ENCODE assay signal across 15 cellular contexts in genomic region chr2:33236457-33236856, GRCh38.
A peak's percentile ranks its signal among the peaks of the same experiment; 100 is the strongest.
DNase-seq lines count a peak whose midpoint lies in the region; ATAC-seq and TF ChIP-seq lines count a peak whose summit lies in the region.
"Had no signal": no experiment of that assay in that cellular context is flagged by ENCODE, and none has a peak within 500 bp of the region (broad histone marks: within the 10 kb centered on the region; RNA-seq: fewer than 3 reads in every experiment).

No MANE protein-coding gene starts in this region.

- in situ Hi-C loops in brain microvascular endothelial cell (cut with HindIII; ENCODE audit: low pct_ligation_motif_present, low sequenced_read_pairs) = no loop called here

- H3K36me3 ChIP-seq in ACC112 (ENCODE audit: insufficient read depth, low read length) = peaks cover 9% of the 10 kb centered on the region
- H3K36me3 ChIP-seq in brain microvascular endothelial cell (replicated peaks) = peaks cover 29% of the 10 kb centered on the region
- H3K36me3 ChIP-seq in vagina = no peaks in the 10 kb centered on the region
- H3K36me3 ChIP-seq: colonic mucosa, left ventricle myocardium inferior had no signal

- intact Hi-C loops in vagina (cut with DNase I) = no loop called here

- TF ChIP-seq CTCF in HFF-Myc (IDR thresholded peaks at IDR 0.05; ENCODE audit: low read depth, low read length, missing control alignments) (no peak), brain microvascular endothelial cell (IDR thresholded peaks at IDR 0.05; ENCODE audit: low read depth, low read length, missing control alignments) (no peak), foreskin fibroblast (IDR thresholded peaks at IDR 0.05; ENCODE audit: low read depth, low read length) (no peak), vagina (IDR thresholded peaks at IDR 0.05) (no peak)

- no peaks in the 10 kb centered on the region for H3K27me3 ChIP-seq in ACC112 (ENCODE audit: insufficient read depth, low read length)
- H3K27me3 ChIP-seq in brain microvascular endothelial cell (replicated peaks) = no peaks in the 10 kb centered on the region
- H3K27me3 ChIP-seq in vagina = no peaks in the 10 kb centered on the region
- H3K27me3 ChIP-seq: colonic mucosa had no signal

- H2AFZ ChIP-seq in ACC112 (ENCODE audit: low read length, unreplicated experiment) = no peak overlapping the region

- H3K79me2 ChIP-seq in ACC112 (ENCODE audit: control insufficient read depth, insufficient read depth, low read length, unreplicated experiment) = no peaks in the 10 kb centered on the region

- no peaks in the 10 kb centered on the region for H3K9me3 ChIP-seq in vagina
- H3K9me3 ChIP-seq: colonic mucosa, left ventricle myocardium inferior had no signal

- peak overlapping the region; percentile 93 for H3K27ac ChIP-seq in ACC112 (ENCODE audit: low read depth, low read length)
- peak overlapping the region; percentile 90 for H3K27ac ChIP-seq in brain microvascular endothelial cell
- H3K27ac ChIP-seq in vagina = no peak overlapping the region
- H3K27ac ChIP-seq: colonic mucosa, left ventricle myocardium inferior had no signal

- TF ChIP-seq POLR2A in vagina (IDR thresholded peaks at IDR 0.05) = no peak

- ATAC-seq in GM18858 (IDR thresholded peaks at IDR 0.05; ENCODE audit: unreplicated experiment) (no peak), GM18511 (IDR thresholded peaks at IDR 0.05; ENCODE audit: unreplicated experiment) (no peak)
- ATAC-seq: activated T-cell treated with anti-CD3 and anti-CD28 coated beads, Interleukin-2, amount 50 U/mL, for 4 hours had no signal

- peak; percentile 61 for DNase-seq in HFF-Myc (ENCODE audit: extremely low read depth, low read depth)
- DNase-seq in brain microvascular endothelial cell = no peak
- peak; percentile 71 to 83 for DNase-seq in foreskin fibroblast
- no peak for DNase-seq in NCI-H2029 treated with DMSO at 0.1 percent for 48 hours (lab: John Stamatoyannopoulos, UW)
- DNase-seq in vagina (ENCODE audit: extremely low spot score in 2 of 2) = no peak
- DNase-seq: activated CD4-positive, alpha-beta T cell treated with anti-CD3 and anti-CD28 coated beads, Interleukin-2, amount 50 U/mL, for 4 hours; activated T-cell treated with anti-CD3 and anti-CD28 coated beads, Interleukin-2, amount 50 U/mL, for 4 hours; colonic mucosa; erythroblast; left ventricle myocardium inferior; naive B cell; NCI-H510A had no signal

- peaks cover 34% of the 10 kb centered on the region for H3K4me1 ChIP-seq in ACC112 (ENCODE audit: control insufficient read depth, insufficient read depth, low read length, unreplicated experiment)
- H3K4me1 ChIP-seq in vagina = no peaks in the 10 kb centered on the region
- H3K4me1 ChIP-seq: colonic mucosa had no signal

- H3K4me3 ChIP-seq in ACC112 (ENCODE audit: low read depth, low read length) (no peak overlapping the region), HFF-Myc (replicated peaks; ENCODE audit: low read depth, low read length) (no peak overlapping the region), brain microvascular endothelial cell (ENCODE audit: low read depth, low read length) (no peak overlapping the region), foreskin fibroblast (ENCODE audit: low read depth in 1 of 2, low read length in 2 of 2) (no peak overlapping the region), vagina (no peak overlapping the region)
- H3K4me3 ChIP-seq: colonic mucosa, left ventricle myocardium inferior had no signal

Comparison
In these comparisons a context has a peak if more than half of its experiments do, and no peak if none do; other contexts are left out.
1. DNase-seq: peak in HFF-Myc (single experiment) and foreskin fibroblast (2 of 2); none in brain microvascular endothelial cell (single experiment), NCI-H2029 treated with DMSO at 0.1 percent for 48 hours (single experiment) and vagina (0 of 2).